Comparison of ENCODE assay signal across 12 cellular contexts in the genomic region with DNA sequence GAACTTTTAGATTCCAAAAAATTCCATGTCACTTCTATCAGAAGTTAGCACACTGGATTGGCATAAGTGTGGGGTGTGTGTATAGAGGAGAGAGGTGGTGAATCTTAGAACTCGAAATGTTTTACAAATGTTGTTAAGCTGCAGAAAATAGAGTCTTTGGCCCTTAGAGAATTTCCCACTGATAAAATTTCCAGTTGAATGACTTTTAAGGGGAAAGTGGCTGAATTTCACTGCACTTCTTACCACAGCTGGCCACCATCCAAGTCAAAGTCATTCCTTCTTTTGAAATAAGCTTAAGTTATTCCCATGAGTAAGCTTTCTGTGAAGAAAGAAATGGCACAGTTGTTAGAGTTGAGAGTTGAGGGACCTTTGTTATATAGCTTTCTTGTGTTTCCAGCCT. TPM values are rescaled to one million over a fixed set of nuclear protein-coding genes. Genes with fewer than 3 reads are reported as not detected.
A peak's percentile ranks its signal among the peaks of the same experiment; 100 is the strongest.
DNase-seq lines count a peak whose midpoint lies in the region; TF ChIP-seq lines count a peak whose summit lies in the region.
"Had no signal": no experiment of that assay in that cellular context is flagged by ENCODE, and none has a peak within 500 bp of the region (broad histone marks: within the 10 kb centered on the region; RNA-seq: fewer than 3 reads in every experiment).

No MANE protein-coding gene starts in this region.

- H3K4me1 ChIP-seq in adrenal gland (replicated peaks in 1 of 2) (peaks cover 0 to 25% of the 10 kb centered on the region in 2 donors), tibial artery (peaks cover 0 to 99% (median 59%) of the 10 kb centered on the region in 4 donors)

- no peak for TF ChIP-seq POLR2A in adrenal gland (IDR thresholded peaks at IDR 0.05)

- 47 to 79% (median 70%) methylated on average over 1 of the region's 1 CpG for WGBS in adrenal gland, 4 donors

- intact Hi-C loops in adrenal gland (cut with DNase I) = no loop called here
- intact Hi-C loops in tibial artery (cut with DNase I; ENCODE audit: low total_unique reads) = no loop called here
- intact Hi-C loops in activated CD4-positive, alpha-beta memory T cell treated with anti-CD3 and anti-CD28 coated beads for 36 hours (cut with micrococcal nuclease) = no loop called here

- H3K9me3 ChIP-seq in adrenal gland (replicated peaks in 1 of 3) (no peaks in the 10 kb centered on the region), tibial artery (no peaks in the 10 kb centered on the region)

- H3K36me3 ChIP-seq in adrenal gland (replicated peaks in 1 of 2) (no peaks in the 10 kb centered on the region), tibial artery (no peaks in the 10 kb centered on the region)

- no peak overlapping the region for H3K4me3 Mint-ChIP-seq in activated CD4-positive, alpha-beta T cell treated with anti-CD3 and anti-CD28 coated beads, Interleukin-2, amount 10 ng/mL, durations not matched to agents 7 days and 5 days
- H3K4me3 Mint-ChIP-seq in activated CD4-positive, alpha-beta memory T cell treated with anti-CD3 and anti-CD28 coated beads for 36 hours = no peak overlapping the region

- no peak for TF ChIP-seq CTCF in adrenal gland (IDR thresholded peaks at IDR 0.05)
- TF ChIP-seq CTCF in tibial artery (IDR thresholded peaks at IDR 0.05) = no peak

- peaks cover 48% of the 10 kb centered on the region for H3K4me1 Mint-ChIP-seq in activated CD4-positive, alpha-beta T cell treated with anti-CD3 and anti-CD28 coated beads, Interleukin-2, amount 10 ng/mL, durations not matched to agents 7 days and 5 days
- peaks cover 41% of the 10 kb centered on the region for H3K4me1 Mint-ChIP-seq in activated CD4-positive, alpha-beta memory T cell treated with anti-CD3 and anti-CD28 coated beads for 36 hours (ENCODE audit: low read depth)

- H3K27me3 Mint-ChIP-seq in activated CD4-positive, alpha-beta T cell treated with anti-CD3 and anti-CD28 coated beads, Interleukin-2, amount 10 ng/mL, durations not matched to agents 7 days and 5 days = no peaks in the 10 kb centered on the region
- no peaks in the 10 kb centered on the region for H3K27me3 Mint-ChIP-seq in activated CD4-positive, alpha-beta memory T cell treated with anti-CD3 and anti-CD28 coated beads for 36 hours
- H3K27me3 Mint-ChIP-seq: CD4-positive, CD25-positive, alpha-beta regulatory T cell had no signal

- H3K36me3 Mint-ChIP-seq in activated CD4-positive, alpha-beta T cell treated with anti-CD3 and anti-CD28 coated beads, Interleukin-2, amount 10 ng/mL, durations not matched to agents 7 days and 5 days (ENCODE audit: low read depth) = peaks cover 27% of the 10 kb centered on the region
- H3K36me3 Mint-ChIP-seq in activated CD4-positive, alpha-beta memory T cell treated with anti-CD3 and anti-CD28 coated beads for 36 hours = no peaks in the 10 kb centered on the region

- H3K4me3 ChIP-seq in adrenal gland (no peak overlapping the region), tibial artery (no peak overlapping the region)

- CTCF ChIA-PET in activated CD4-positive, alpha-beta T cell treated with anti-CD3 and anti-CD28 coated beads, Interleukin-2, amount 10 ng/mL, durations not matched to agents 7 days and 5 days (lab: Charles Lee) = interaction anchor here (1.1 to 1.3 kb wide), 3 partner anchors 10 to 70 kb away, joined by 3 to 4 read pairs (median 4); a partner anchor contains a TSS
- CTCF ChIA-PET in activated CD4-positive, alpha-beta memory T cell treated with anti-CD3 and anti-CD28 coated beads for 36 hours (lab: Charles Lee) = interaction anchor here (0.8 to 1.5 kb wide), 7 partner anchors 9 to 126 kb away, joined by 3 to 6 read pairs (median 3); no protein-coding TSS in a partner anchor

- peak overlapping the region; percentile 57 for H3K27ac Mint-ChIP-seq in activated CD4-positive, alpha-beta T cell treated with anti-CD3 and anti-CD28 coated beads, Interleukin-2, amount 10 ng/mL, durations not matched to agents 7 days and 5 days
- no peak overlapping the region for H3K27ac Mint-ChIP-seq in activated CD4-positive, alpha-beta memory T cell treated with anti-CD3 and anti-CD28 coated beads for 36 hours
- H3K27ac Mint-ChIP-seq: activated T-helper 2 cell treated with anti-CD3 and anti-CD28 coated beads, Interferon-gamma antibody, Interleukin-2, Interleukin-4, amounts not matched to agents 10 μg/mL and 5 μg/mL and 100 μg/mL, durations not matched to agents 14 hours and 24 hours and 36 hours; CD4-positive, CD25-positive, alpha-beta regulatory T cell had no signal

- no peaks in the 10 kb centered on the region for H3K9me3 Mint-ChIP-seq in activated CD4-positive, alpha-beta T cell treated with anti-CD3 and anti-CD28 coated beads, Interleukin-2, amount 10 ng/mL, durations not matched to agents 7 days and 5 days
- no peaks in the 10 kb centered on the region for H3K9me3 Mint-ChIP-seq in activated CD4-positive, alpha-beta memory T cell treated with anti-CD3 and anti-CD28 coated beads for 36 hours
- H3K9me3 Mint-ChIP-seq: activated T-helper 2 cell treated with anti-CD3 and anti-CD28 coated beads, Interferon-gamma antibody, Interleukin-2, Interleukin-4, amounts not matched to agents 10 μg/mL and 5 μg/mL and 100 μg/mL, durations not matched to agents 14 hours and 24 hours and 36 hours; CD4-positive, CD25-positive, alpha-beta regulatory T cell had no signal

- H3K27me3 ChIP-seq in adrenal gland (no peaks in the 10 kb centered on the region), tibial artery (no peaks in the 10 kb centered on the region)

- no peak for DNase-seq in activated CD4-positive, alpha-beta T cell treated with anti-CD3 and anti-CD28 coated beads, Interleukin-2, amount 10 ng/mL, durations not matched to agents 7 days and 5 days
- DNase-seq in activated CD4-positive, alpha-beta T cell treated with anti-CD3 and anti-CD28 coated beads, Interleukin-2, amount 50 U/mL, for 48 hours = no peak
- DNase-seq in adrenal gland = peak in 6 of 7 donors; percentile 28 to 64 (median 54)
- peak; percentile 93 for DNase-seq in iris pigment epithelial cell (ENCODE audit: low read depth)
- DNase-seq in tibial artery = peak in 1 of 2 donors; percentile 58
- DNase-seq in NCI-H1436 (lab: John Stamatoyannopoulos, UW) = no peak
- DNase-seq in OCI-M2 (lab: John Stamatoyannopoulos, UW; ENCODE audit: unreplicated experiment) = no peak
- DNase-seq in activated CD4-positive, alpha-beta memory T cell treated with anti-CD3 and anti-CD28 coated beads for 36 hours = no peak
- DNase-seq: CD4-positive, CD25-positive, alpha-beta regulatory T cell; NCI-H510A; stimulated activated naive CD4-positive, alpha-beta T cell had no signal

- POLR2A ChIA-PET in activated CD4-positive, alpha-beta T cell treated with anti-CD3 and anti-CD28 coated beads, Interleukin-2, amount 10 ng/mL, durations not matched to agents 7 days and 5 days (lab: Charles Lee) = no interaction called here
- POLR2A ChIA-PET in activated CD4-positive, alpha-beta memory T cell treated with anti-CD3 and anti-CD28 coated beads for 36 hours (lab: Charles Lee) = interaction anchor here (1.7 kb wide), 1 partner anchor 10 kb away, joined by 10 read pairs; no protein-coding TSS in a partner anchor

- no peak overlapping the region for H3K27ac ChIP-seq in adrenal gland
- H3K27ac ChIP-seq in tibial artery = peak overlapping the region; percentile 39 to 60

RNA-seq across cellular contexts. Expression of a gene that starts 13.8 kb away (rescaled TPM):
- 10 to 100 TPM; 75.5 to 86.4 TPM for total RNA-seq in activated CD4-positive, alpha-beta T cell treated with anti-CD3 and anti-CD28 coated beads, Interleukin-2, amount 10 ng/mL, durations not matched to agents 7 days and 5 days
- 10 to 100 TPM; 30.6 to 90.7 (median 46.5) TPM for total RNA-seq in adrenal gland
- polyA plus RNA-seq in adrenal gland = 10 to 100 TPM; 14.3 to 36.4 (median 16.7) TPM
- 10 to 100 TPM; 27.8 to 29.2 TPM for total RNA-seq in activated CD4-positive, alpha-beta memory T cell treated with anti-CD3 and anti-CD28 coated beads for 36 hours

Comparison
In these comparisons a context has a peak if more than half of its experiments do, and no peak if none do; other contexts are left out.
1. DNase-seq: peak in adrenal gland (6 of 7) and iris pigment epithelial cell (single experiment); none in activated CD4-positive, alpha-beta T cell treated with anti-CD3 and anti-CD28 coated beads, Interleukin-2, amount 10 ng/mL, durations not matched to agents 7 days and 5 days (single experiment), activated CD4-positive, alpha-beta T cell treated with anti-CD3 and anti-CD28 coated beads, Interleukin-2, amount 50 U/mL, for 48 hours (0 of 2), NCI-H1436 (single experiment), OCI-M2 (single experiment) and activated CD4-positive, alpha-beta memory T cell treated with anti-CD3 and anti-CD28 coated beads for 36 hours (single experiment).
2. H3K27ac ChIP-seq: peak in tibial artery (2 of 2); none in adrenal gland (0 of 5).